ENCODE assay signal across 9 cellular contexts in the genomic region with DNA sequence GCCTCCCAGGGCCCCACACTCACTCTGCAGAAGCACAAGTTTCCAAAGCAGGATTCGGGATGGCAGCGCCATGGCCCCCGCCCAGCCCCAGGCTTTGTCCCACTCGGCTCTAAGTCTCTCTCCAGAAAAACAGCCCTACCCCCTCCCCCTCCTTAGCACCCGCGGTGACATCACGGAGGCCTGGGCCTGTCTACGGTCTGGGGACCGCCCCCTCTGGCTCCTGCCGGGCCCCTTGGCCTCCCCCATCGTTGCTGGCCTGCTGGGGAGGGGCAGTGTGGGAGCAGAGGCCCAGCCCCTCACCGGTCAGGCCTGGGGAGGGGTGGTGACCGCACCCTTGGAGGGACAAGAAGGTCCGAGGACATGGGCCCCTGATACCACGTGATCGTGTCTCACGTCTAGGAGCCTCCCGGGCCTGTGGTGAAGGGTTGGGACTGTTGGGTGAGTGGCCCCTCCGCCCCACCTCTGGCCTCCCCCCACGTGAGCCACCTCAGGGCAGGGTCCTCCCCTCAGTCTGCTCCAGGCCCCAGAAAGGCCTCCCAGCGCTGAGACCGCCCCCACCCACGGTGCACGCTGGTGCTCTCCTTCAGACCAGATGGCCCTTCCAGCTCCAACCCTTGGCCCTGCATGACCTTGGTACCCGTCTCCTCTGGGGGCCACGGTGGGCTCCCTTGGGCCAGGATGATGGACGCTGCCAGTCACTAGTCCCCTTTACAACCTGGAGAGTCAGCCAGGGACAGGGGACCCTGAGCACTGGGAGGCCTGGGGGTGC. TPM values are rescaled to one million over a fixed set of nuclear protein-coding genes. Genes with fewer than 3 reads are reported as not detected.
DNase-seq lines count a peak whose midpoint lies in the region; ATAC-seq and TF ChIP-seq lines count a peak whose summit lies in the region.
"Had no signal": no experiment of that assay in that cellular context is flagged by ENCODE, and none has a peak within 500 bp of the region (broad histone marks: within the 10 kb centered on the region; RNA-seq: fewer than 3 reads in every experiment).

A gene with protein sequence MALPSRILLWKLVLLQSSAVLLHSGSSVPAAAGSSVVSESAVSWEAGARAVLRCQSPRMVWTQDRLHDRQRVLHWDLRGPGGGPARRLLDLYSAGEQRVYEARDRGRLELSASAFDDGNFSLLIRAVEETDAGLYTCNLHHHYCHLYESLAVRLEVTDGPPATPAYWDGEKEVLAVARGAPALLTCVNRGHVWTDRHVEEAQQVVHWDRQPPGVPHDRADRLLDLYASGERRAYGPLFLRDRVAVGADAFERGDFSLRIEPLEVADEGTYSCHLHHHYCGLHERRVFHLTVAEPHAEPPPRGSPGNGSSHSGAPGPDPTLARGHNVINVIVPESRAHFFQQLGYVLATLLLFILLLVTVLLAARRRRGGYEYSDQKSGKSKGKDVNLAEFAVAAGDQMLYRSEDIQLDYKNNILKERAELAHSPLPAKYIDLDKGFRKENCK (minus strand): TSS at position 123 of the 769 bp plus-strand sequence. CDS start 51 bp downstream, at position 72.

- peak within 1 kb of the TSS; percentile 77 to 88 for H3K27ac ChIP-seq in right atrium auricular region

- peak within 1 kb of the TSS; percentile 7 for H3K4me3 Mint-ChIP-seq in activated T-helper 1 cell treated with anti-CD3 and anti-CD28 coated beads, Interleukin-12 subunit alpha, Interleukin-12 subunit beta, Interleukin-2, Interleukin-4 antibody, amounts not matched to agents 30 ng/mL and 10 ng/mL and 1 ng/mL, durations not matched to agents 14 hours and 24 hours and 36 hours
- no peak within 1 kb of the TSS for H3K4me3 Mint-ChIP-seq in activated T-cell treated with anti-CD3 and anti-CD28 coated beads, Interleukin-2, amount 50 U/mL, for 24 hours

- H3K27me3 ChIP-seq in right atrium auricular region: peaks cover 6 to 18% of the 10 kb centered on the region in 2 donors

- H3K36me3 Mint-ChIP-seq in activated T-helper 1 cell treated with anti-CD3 and anti-CD28 coated beads, Interleukin-12 subunit alpha, Interleukin-12 subunit beta, Interleukin-2, Interleukin-4 antibody, amounts not matched to agents 30 ng/mL and 10 ng/mL and 1 ng/mL, durations not matched to agents 14 hours and 24 hours and 36 hours (ENCODE audit: low read depth): no peaks in the 10 kb centered on the region
- no peaks in the 10 kb centered on the region for H3K36me3 Mint-ChIP-seq in activated T-cell treated with anti-CD3 and anti-CD28 coated beads, Interleukin-2, amount 50 U/mL, for 24 hours (ENCODE audit: low read depth)
- H3K36me3 Mint-ChIP-seq: activated naive CD4-positive, alpha-beta T cell treated with anti-CD3 and anti-CD28 coated beads, Interleukin-2, amount 50 U/mL, for 72 hours had no signal

- no peak for ATAC-seq in GM21717 (IDR thresholded peaks at IDR 0.05; ENCODE audit: unreplicated experiment)

- TF ChIP-seq CTCF in right atrium auricular region (IDR thresholded peaks at IDR 0.05): no peak

- H3K27me3 Mint-ChIP-seq in activated T-helper 1 cell treated with anti-CD3 and anti-CD28 coated beads, Interleukin-12 subunit alpha, Interleukin-12 subunit beta, Interleukin-2, Interleukin-4 antibody, amounts not matched to agents 30 ng/mL and 10 ng/mL and 1 ng/mL, durations not matched to agents 14 hours and 24 hours and 36 hours (ENCODE audit: insufficient read depth): peaks cover 23% of the 10 kb centered on the region
- H3K27me3 Mint-ChIP-seq in activated T-cell treated with anti-CD3 and anti-CD28 coated beads, Interleukin-2, amount 50 U/mL, for 24 hours: peaks cover 28% of the 10 kb centered on the region

- H3K4me3 ChIP-seq in right atrium auricular region: peak within 1 kb of the TSS; percentile 42 to 55

- H3K27ac Mint-ChIP-seq in activated T-helper 1 cell treated with anti-CD3 and anti-CD28 coated beads, Interleukin-12 subunit alpha, Interleukin-12 subunit beta, Interleukin-2, Interleukin-4 antibody, amounts not matched to agents 30 ng/mL and 10 ng/mL and 1 ng/mL, durations not matched to agents 14 hours and 24 hours and 36 hours: no peak within 1 kb of the TSS
- no peak within 1 kb of the TSS for H3K27ac Mint-ChIP-seq in activated T-cell treated with anti-CD3 and anti-CD28 coated beads, Interleukin-2, amount 50 U/mL, for 24 hours
- H3K27ac Mint-ChIP-seq: activated naive CD4-positive, alpha-beta T cell treated with anti-CD3 and anti-CD28 coated beads, Interleukin-2, amount 50 U/mL, for 72 hours had no signal

- no peaks in the 10 kb centered on the region for H3K9me3 ChIP-seq in right atrium auricular region

- peaks cover 0 to 74% of the 10 kb centered on the region in 2 donors for H3K4me1 ChIP-seq in right atrium auricular region

- intact Hi-C loops in activated T-helper 1 cell treated with anti-CD3 and anti-CD28 coated beads, Interleukin-12 subunit alpha, Interleukin-12 subunit beta, Interleukin-2, Interleukin-4 antibody, amounts not matched to agents 30 ng/mL and 10 ng/mL and 1 ng/mL, durations not matched to agents 14 hours and 24 hours and 36 hours (cut with micrococcal nuclease): no loop called here

- H3K36me3 ChIP-seq in right atrium auricular region: peaks cover 8% of the 10 kb centered on the region

- no peaks in the 10 kb centered on the region for H3K9me3 Mint-ChIP-seq in activated T-helper 1 cell treated with anti-CD3 and anti-CD28 coated beads, Interleukin-12 subunit alpha, Interleukin-12 subunit beta, Interleukin-2, Interleukin-4 antibody, amounts not matched to agents 30 ng/mL and 10 ng/mL and 1 ng/mL, durations not matched to agents 14 hours and 24 hours and 36 hours
- H3K9me3 Mint-ChIP-seq in activated T-cell treated with anti-CD3 and anti-CD28 coated beads, Interleukin-2, amount 50 U/mL, for 24 hours: no peaks in the 10 kb centered on the region
- H3K9me3 Mint-ChIP-seq: activated naive CD4-positive, alpha-beta T cell treated with anti-CD3 and anti-CD28 coated beads, Interleukin-2, amount 50 U/mL, for 72 hours had no signal

- peaks cover 6% of the 10 kb centered on the region for H3K4me1 Mint-ChIP-seq in activated T-helper 1 cell treated with anti-CD3 and anti-CD28 coated beads, Interleukin-12 subunit alpha, Interleukin-12 subunit beta, Interleukin-2, Interleukin-4 antibody, amounts not matched to agents 30 ng/mL and 10 ng/mL and 1 ng/mL, durations not matched to agents 14 hours and 24 hours and 36 hours (ENCODE audit: low read depth)
- peaks cover 13% of the 10 kb centered on the region for H3K4me1 Mint-ChIP-seq in activated T-cell treated with anti-CD3 and anti-CD28 coated beads, Interleukin-2, amount 50 U/mL, for 24 hours (ENCODE audit: low read depth)

- DNase-seq in ELR (ENCODE audit: low read depth) (peak; percentile 78), right atrium auricular region (ENCODE audit: low spot score) (peak; percentile 86), retina (peak; percentile 79), NCI-H526 (lab: John Stamatoyannopoulos, UW) (no peak), DMS153 (lab: John Stamatoyannopoulos, UW) (no peak)
- DNase-seq in activated T-helper 1 cell treated with anti-CD3 and anti-CD28 coated beads, Interleukin-12 subunit alpha, Interleukin-12 subunit beta, Interleukin-2, Interleukin-4 antibody, amounts not matched to agents 30 ng/mL and 10 ng/mL and 1 ng/mL, durations not matched to agents 14 hours and 24 hours and 36 hours (ENCODE audit: low spot score): no peak
- no peak for DNase-seq in activated T-cell treated with anti-CD3 and anti-CD28 coated beads, Interleukin-2, amount 50 U/mL, for 24 hours

RNA-seq across cellular contexts. Expression of the gene that starts here (rescaled TPM):
- 0.18 and 0.20 TPM in 2 replicates for total RNA-seq in activated T-helper 1 cell treated with anti-CD3 and anti-CD28 coated beads, Interleukin-12 subunit alpha, Interleukin-12 subunit beta, Interleukin-2, Interleukin-4 antibody, amounts not matched to agents 30 ng/mL and 10 ng/mL and 1 ng/mL, durations not matched to agents 14 hours and 24 hours and 36 hours
- 10 to 100 TPM; 53.4 to 58.6 TPM for total RNA-seq in right atrium auricular region

Comparison
In these comparisons a context has a peak if more than half of its experiments do, and no peak if none do; other contexts are left out.
1. RNA of the gene that starts here (total RNA-seq): 53.4 to 58.6 TPM in right atrium auricular region; 0.18 to 0.20 TPM in activated T-helper 1 cell treated with anti-CD3 and anti-CD28 coated beads, Interleukin-12 subunit alpha, Interleukin-12 subunit beta, Interleukin-2, Interleukin-4 antibody, amounts not matched to agents 30 ng/mL and 10 ng/mL and 1 ng/mL, durations not matched to agents 14 hours and 24 hours and 36 hours; every median in the first group is over 10 times any median in the second.
2. DNase-seq: peak in ELR (single experiment), right atrium auricular region (single experiment) and retina (single experiment); none in activated T-helper 1 cell treated with anti-CD3 and anti-CD28 coated beads, Interleukin-12 subunit alpha, Interleukin-12 subunit beta, Interleukin-2, Interleukin-4 antibody, amounts not matched to agents 30 ng/mL and 10 ng/mL and 1 ng/mL, durations not matched to agents 14 hours and 24 hours and 36 hours (single experiment), NCI-H526 (0 of 2), DMS153 (single experiment) and activated T-cell treated with anti-CD3 and anti-CD28 coated beads, Interleukin-2, amount 50 U/mL, for 24 hours (single experiment).